In the genomic region with DNA sequence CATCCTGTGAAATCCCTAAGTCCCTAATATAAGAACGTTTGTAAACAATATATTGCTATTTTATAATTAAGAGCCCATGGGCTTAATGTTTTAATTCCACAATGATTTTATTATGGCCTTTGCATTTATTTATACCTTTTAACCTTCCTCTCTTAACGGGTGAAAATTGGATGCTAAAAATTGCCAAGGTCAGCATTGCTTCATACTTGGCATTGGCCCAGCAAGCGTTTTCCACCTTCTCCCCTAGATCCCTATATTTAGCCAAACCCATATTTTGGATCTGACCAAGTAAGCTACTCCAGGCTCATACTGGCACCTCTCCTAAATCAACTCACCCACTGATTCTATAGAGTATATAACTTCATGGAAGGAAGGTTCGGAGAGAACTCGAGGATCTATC, we compare ENCODE assay signal across 29 cellular contexts.
"Had no signal": no experiment of that assay in that cellular context is flagged by ENCODE, and none has a peak within 500 bp of the region (broad histone marks: within the 10 kb centered on the region; RNA-seq: fewer than 3 reads in every experiment).

No MANE protein-coding gene starts in this region.

- H3K4me3 ChIP-seq: esophagus muscularis mucosa, gastroesophageal sphincter had no signal

- H3K27me3 Mint-ChIP-seq: activated B cell treated with CpG ODN at 0.5 μM for 24 hours; activated CD4-positive, alpha-beta memory T cell treated with anti-CD3 and anti-CD28 coated beads, Interleukin-2, amount 10 ng/mL, durations not matched to agents 7 days and 5 days; activated CD4-positive, alpha-beta T cell treated with anti-CD3 and anti-CD28 coated beads, Interleukin-2, amount 10 ng/mL, durations not matched to agents 24 days and 14 days; T-helper 17 cell had no signal

- H3K9me3 ChIP-seq: esophagus muscularis mucosa, gastroesophageal sphincter had no signal

- H3K36me3 ChIP-seq: brain microvascular endothelial cell, esophagus muscularis mucosa, gastroesophageal sphincter, WERI-Rb-1 had no signal

- H3K9me3 Mint-ChIP-seq: activated T-cell treated with anti-CD3 and anti-CD28 coated beads, Interleukin-2, amount 50 U/mL, for 4 hours had no signal

- H3K4me1 Mint-ChIP-seq: activated B cell treated with CpG ODN at 0.5 μM for 24 hours; activated CD4-positive, alpha-beta memory T cell treated with anti-CD3 and anti-CD28 coated beads, Interleukin-2, amount 10 ng/mL, durations not matched to agents 7 days and 5 days; activated CD4-positive, alpha-beta T cell treated with anti-CD3 and anti-CD28 coated beads, Interleukin-2, amount 10 ng/mL, durations not matched to agents 24 days and 14 days; activated T-helper 17 cell treated with anti-CD3 and anti-CD28 coated beads, Interleukin-2, amount 50 U/mL, for 72 hours; central memory CD8-positive, alpha-beta T cell; T-helper 17 cell had no signal

- DNase-seq: activated B cell treated with CpG ODN at 0.5 μM for 24 hours; activated CD4-positive, alpha-beta memory T cell treated with anti-CD3 and anti-CD28 coated beads, Interleukin-2, amount 10 ng/mL, durations not matched to agents 7 days and 5 days; activated CD4-positive, alpha-beta T cell treated with anti-CD3 and anti-CD28 coated beads, Interleukin-2, amount 10 ng/mL, durations not matched to agents 24 days and 14 days; activated CD4-positive, alpha-beta T cell treated with anti-CD3 and anti-CD28 coated beads, Interleukin-2, amount 50 U/mL, for 4 hours; activated effector memory CD4-positive, alpha-beta T cell treated with Interleukin-2 at 50 U/mL for 16 hours; activated gamma-delta T cell treated with Interleukin-2 at 50 U/mL for 16 hours; activated naive CD4-positive, alpha-beta T cell treated with anti-CD3 and anti-CD28 coated beads, Interleukin-2, amount 50 U/mL, for 16 hours; activated naive CD4-positive, alpha-beta T cell treated with Interleukin-2 at 50 U/mL for 16 hours; activated T-cell treated with anti-CD3 and anti-CD28 coated beads, Interleukin-2, amount 50 U/mL, for 4 hours; amniotic stem cell; anterior cingulate cortex; brain microvascular endothelial cell; cortex of kidney; dermis blood vessel endothelial cell; effector CD4-positive, alpha-beta T cell; effector memory CD8-positive, alpha-beta T cell; erythroblast; foreskin melanocyte; T-helper 1 cell; T-helper 17 cell; T1000; WERI-Rb-1 had no signal

- H3K4me3 Mint-ChIP-seq: activated B cell treated with CpG ODN at 0.5 μM for 24 hours; activated CD4-positive, alpha-beta memory T cell treated with anti-CD3 and anti-CD28 coated beads, Interleukin-2, amount 10 ng/mL, durations not matched to agents 7 days and 5 days; activated CD4-positive, alpha-beta T cell treated with anti-CD3 and anti-CD28 coated beads, Interleukin-2, amount 10 ng/mL, durations not matched to agents 24 days and 14 days; activated naive CD8-positive, alpha-beta T cell; activated T-cell treated with anti-CD3 and anti-CD28 coated beads, Interleukin-2, amount 50 U/mL, for 4 hours; activated T-helper 17 cell treated with anti-CD3 and anti-CD28 coated beads, Interleukin-2, amount 50 U/mL, for 72 hours; central memory CD8-positive, alpha-beta T cell; effector memory CD8-positive, alpha-beta T cell; T-helper 17 cell; T-helper 2 cell treated with Interferon-gamma antibody and Interleukin-4, amounts not matched to agents 5 μg/mL and 100 μg/mL, for 36 hours had no signal

- H3K27ac Mint-ChIP-seq: activated B cell treated with CpG ODN at 0.5 μM for 24 hours; activated CD4-positive, alpha-beta memory T cell treated with anti-CD3 and anti-CD28 coated beads, Interleukin-2, amount 10 ng/mL, durations not matched to agents 7 days and 5 days; activated CD4-positive, alpha-beta T cell treated with anti-CD3 and anti-CD28 coated beads, Interleukin-2, amount 10 ng/mL, durations not matched to agents 24 days and 14 days; activated naive CD8-positive, alpha-beta T cell; activated T-helper 17 cell treated with anti-CD3 and anti-CD28 coated beads, Interleukin-2, amount 50 U/mL, for 72 hours; effector memory CD8-positive, alpha-beta T cell; T-helper 17 cell; T-helper 2 cell treated with Interferon-gamma antibody and Interleukin-4, amounts not matched to agents 5 μg/mL and 100 μg/mL, for 36 hours had no signal

- H3K27ac ChIP-seq: brain microvascular endothelial cell, esophagus muscularis mucosa, gastroesophageal sphincter, WERI-Rb-1 had no signal

- H3K36me3 Mint-ChIP-seq: activated naive CD8-positive, alpha-beta T cell had no signal

- ATAC-seq: activated CD4-positive, CD25-positive, alpha-beta regulatory T cell treated with anti-CD3 and anti-CD28 coated beads, Interleukin-2, amount 50 U/mL, for 24 hours; activated T-cell treated with anti-CD3 and anti-CD28 coated beads, Interleukin-2, amount 50 U/mL, for 4 hours; activated T-helper 17 cell treated with anti-CD3 and anti-CD28 coated beads, Interleukin-2, amount 50 U/mL, for 72 hours; effector memory CD8-positive, alpha-beta T cell; gastroesophageal sphincter; T-helper 17 cell had no signal

- H3K4me1 ChIP-seq: esophagus muscularis mucosa had no signal

- H3K27me3 ChIP-seq: brain microvascular endothelial cell, esophagus muscularis mucosa, gastroesophageal sphincter had no signal
